Comparison of ENCODE assay signal across 18 cellular contexts in genomic region chr1:202245391-202245790, GRCh38. TPM values are rescaled to one million over a fixed set of nuclear protein-coding genes. Genes with fewer than 3 reads are reported as not detected.
DNase-seq lines count a peak whose midpoint lies in the region; TF ChIP-seq lines count a peak whose summit lies in the region.
"Had no signal": no experiment of that assay in that cellular context is flagged by ENCODE, and none has a peak within 500 bp of the region (broad histone marks: within the 10 kb centered on the region; RNA-seq: fewer than 3 reads in every experiment).

No MANE protein-coding gene starts in this region.

- peak overlapping the region; percentile 59 for H3K18ac ChIP-seq in neuronal stem cell (ENCODE audit: low read length)

- WGBS in neuronal stem cell (ENCODE audit: extremely low coverage in 2 of 2, insufficient read length in 2 of 2, insufficient replicate concordance in 1 of 2), 2 donors: no CpG with 5 or more reads among the region's 8 CpGs

- H2AK5ac ChIP-seq in neuronal stem cell (ENCODE audit: low read depth, low read length): no peak overlapping the region

- H3K27ac ChIP-seq in BLaER1: peak overlapping the region; percentile 99
- peak overlapping the region in 8 of 11 experiments; percentile 64 to 94 (median 82); a peak in 17 of 22 replicates for H3K27ac ChIP-seq in BLaER1 treated with 17β-estradiol and CSF1 and Interleukin-3, amounts not matched to agents 10 nM and 100 nM
- peak overlapping the region; percentile 43 to 68 for H3K27ac ChIP-seq in coronary artery
- no peak overlapping the region for H3K27ac ChIP-seq in neuronal stem cell (replicated peaks; ENCODE audit: low read length)
- H3K27ac ChIP-seq: KMS-11 had no signal

- H2AFZ ChIP-seq in neuronal stem cell (ENCODE audit: low read length): no peak overlapping the region

- H3K4me3 ChIP-seq in BLaER1 (peak overlapping the region; percentile 38), coronary artery (no peak overlapping the region), neuronal stem cell (ENCODE audit: low read length in 2 of 2) (no peak overlapping the region)
- H3K4me3 ChIP-seq in BLaER1 treated with 17β-estradiol and CSF1 and Interleukin-3, amounts not matched to agents 10 nM and 100 nM: peak overlapping the region in 1 of 10 experiments; percentile 41; a peak in 2 of 20 replicates

- no peaks in the 10 kb centered on the region for H3K79me1 ChIP-seq in neuronal stem cell (ENCODE audit: low read depth, low read length)

- no peak overlapping the region for H3K14ac ChIP-seq in neuronal stem cell (ENCODE audit: low read length)

- H4K20me1 ChIP-seq in BLaER1: no peaks in the 10 kb centered on the region
- H4K20me1 ChIP-seq in BLaER1 treated with 17β-estradiol and CSF1 and Interleukin-3, amounts not matched to agents 10 nM and 100 nM: no peaks in the 10 kb centered on the region

- H3K4me1 ChIP-seq in BLaER1 (peaks cover 95% of the 10 kb centered on the region), neuronal stem cell (ENCODE audit: control insufficient read depth in 2 of 2, insufficient read depth in 1 of 2, low read depth in 1 of 2, low read length in 2 of 2) (peaks cover 0 to 6% of the 10 kb centered on the region in 2 donors)
- peaks cover 57 to 96% (median 95%) of the 10 kb centered on the region in 10 experiments for H3K4me1 ChIP-seq in BLaER1 treated with 17β-estradiol and CSF1 and Interleukin-3, amounts not matched to agents 10 nM and 100 nM

- TF ChIP-seq CTCF in coronary artery (IDR thresholded peaks at IDR 0.05): no peak

- no peak overlapping the region for H4K8ac ChIP-seq in neuronal stem cell (ENCODE audit: low read depth, low read length)

- H3K27me3 ChIP-seq in BLaER1 (no peaks in the 10 kb centered on the region), neuronal stem cell (ENCODE audit: control insufficient read depth in 3 of 3, insufficient read depth in 3 of 3, low read depth in 1 of 3, low read length in 3 of 3) (peaks cover 0 to 38% (median 0%) of the 10 kb centered on the region in 3 experiments)
- H3K27me3 ChIP-seq in BLaER1 treated with 17β-estradiol and CSF1 and Interleukin-3, amounts not matched to agents 10 nM and 100 nM: no peaks in the 10 kb centered on the region

- H3K23ac ChIP-seq in neuronal stem cell (ENCODE audit: low read depth, low read length, poor library complexity): no peak overlapping the region

- peak overlapping the region; percentile 91 for H3K4me2 ChIP-seq in BLaER1
- peak overlapping the region in 9 of 11 experiments; percentile 52 to 96 (median 91); a peak in 17 of 22 replicates for H3K4me2 ChIP-seq in BLaER1 treated with 17β-estradiol and CSF1 and Interleukin-3, amounts not matched to agents 10 nM and 100 nM
- no peak overlapping the region for H3K4me2 ChIP-seq in neuronal stem cell (ENCODE audit: insufficient read depth, low read length, poor library complexity, severe bottlenecking)
- H3K4me2 ChIP-seq: KMS-11 had no signal

- H2BK5ac ChIP-seq in neuronal stem cell (ENCODE audit: low read length): no peak overlapping the region

- no peak overlapping the region for H2BK15ac ChIP-seq in neuronal stem cell (ENCODE audit: low read length)

- H3K9me3 ChIP-seq in BLaER1: no peaks in the 10 kb centered on the region
- H3K9me3 ChIP-seq in BLaER1 treated with 17β-estradiol and CSF1 and Interleukin-3, amounts not matched to agents 10 nM and 100 nM (replicated peaks in 1 of 11): no peaks in the 10 kb centered on the region
- H3K9me3 ChIP-seq in neuronal stem cell (replicated peaks in 1 of 2; ENCODE audit: control insufficient read depth in 2 of 2, insufficient read depth in 1 of 2, low read depth in 1 of 2, low read length in 2 of 2): no peaks in the 10 kb centered on the region

- no peak overlapping the region for H4K91ac ChIP-seq in neuronal stem cell (ENCODE audit: low read depth, low read length, poor library complexity)

- H2BK12ac ChIP-seq in neuronal stem cell (ENCODE audit: low read length): no peak overlapping the region

- peak overlapping the region; percentile 86 for H3K9ac ChIP-seq in BLaER1
- peak overlapping the region in 8 of 11 experiments; percentile 15 to 82 (median 70); a peak in 13 of 22 replicates for H3K9ac ChIP-seq in BLaER1 treated with 17β-estradiol and CSF1 and Interleukin-3, amounts not matched to agents 10 nM and 100 nM
- no peak overlapping the region for H3K9ac ChIP-seq in neuronal stem cell (ENCODE audit: low read depth, low read length, poor library complexity)
- H3K9ac ChIP-seq: KMS-11 had no signal

- no peak overlapping the region for H3K4ac ChIP-seq in neuronal stem cell (ENCODE audit: low read length)

- DNase-seq in coronary artery (ENCODE audit: low spot score) (peak; percentile 33), neuronal stem cell (ENCODE audit: low spot score) (no peak), hypothalamus (lab: John Stamatoyannopoulos, UW) (no peak), NCI-H1417 treated with DMSO at 0.1 percent for 48 hours (lab: John Stamatoyannopoulos, UW) (no peak), SW 1271 (lab: John Stamatoyannopoulos, UW) (no peak)
- DNase-seq: CD4-positive, alpha-beta memory T cell; GOT3; IMR-90; NCI-H1105; NCI-H2029 treated with DMSO at 0.1 percent for 48 hours; NCI-H226; NCI-H510A treated with DMSO at 0.1 percent for 48 hours; NCI-H774; NK-92 treated with Interleukin-12 subunit alpha and Interleukin-12 subunit beta, amount 100 ng/mL, for 24 hours had no signal

- H2BK120ac ChIP-seq in neuronal stem cell (ENCODE audit: low read depth, low read length): no peak overlapping the region

- H3K36me3 ChIP-seq in BLaER1 (no peaks in the 10 kb centered on the region), neuronal stem cell (replicated peaks in 1 of 2; ENCODE audit: control insufficient read depth in 2 of 2, insufficient read depth in 2 of 2, low read length in 2 of 2) (no peaks in the 10 kb centered on the region)
- H3K36me3 ChIP-seq in BLaER1 treated with 17β-estradiol and CSF1 and Interleukin-3, amounts not matched to agents 10 nM and 100 nM: no peaks in the 10 kb centered on the region

RNA-seq across cellular contexts. Expression of gene LGR6, which starts 51.8 kb away (rescaled TPM):
- polyA plus RNA-seq in neuronal stem cell (2013, experiment 1 of 2): 0.21 TPM
- polyA plus RNA-seq in neuronal stem cell (2013, experiment 2 of 2): 0.15 TPM
- polyA plus RNA-seq: BJ, IMR-90 had no signal
